In genomic region chr14:23728791-23729190, GRCh38 we compare ENCODE assay signal across 29 cellular contexts.
"Had no signal": no experiment of that assay in that cellular context is flagged by ENCODE, and none has a peak within 500 bp of the region (broad histone marks: within the 10 kb centered on the region; RNA-seq: fewer than 3 reads in every experiment).

No MANE protein-coding gene starts in this region.

- ATAC-seq: stimulated activated effector memory CD8-positive, alpha-beta T cell treated with anti-CD3 and anti-CD28 coated beads, Interleukin-12 subunit alpha, Interleukin-12 subunit beta, amount 100 ng/mL, for 72 hours; stimulated activated naive CD8-positive, alpha-beta T cell treated with anti-CD3 and anti-CD28 coated beads, Interleukin-15, amount 100 ng/mL, for 72 hours; stimulated activated naive CD8-positive, alpha-beta T cell treated with anti-CD3 and anti-CD28 coated beads, Interleukin-15, Interleukin-2, amounts not matched to agents 100 U/mL and 50 U/mL, for 24 hours; upper lobe of right lung had no signal

- H3K9me3 Mint-ChIP-seq: stimulated activated effector memory CD8-positive, alpha-beta T cell treated with anti-CD3 and anti-CD28 coated beads, Interleukin-12 subunit alpha, Interleukin-12 subunit beta, amount 100 ng/mL, for 72 hours; stimulated activated naive CD8-positive, alpha-beta T cell treated with anti-CD3 and anti-CD28 coated beads, Interleukin-15, amount 100 ng/mL, for 72 hours; stimulated activated naive CD8-positive, alpha-beta T cell treated with anti-CD3 and anti-CD28 coated beads, Interleukin-15, Interleukin-2, amounts not matched to agents 100 ng/mL and 50 ng/mL, for 24 hours had no signal

- H3K4me3 ChIP-seq: stomach, suprapubic skin, testis, thoracic aorta, thyroid gland, tibial artery, tibial nerve, transverse colon, upper lobe of left lung, upper lobe of right lung, uterus, vagina had no signal

- H3K4me1 ChIP-seq: stomach, suprapubic skin, testis, thyroid gland, tibial artery, tibial nerve, transverse colon, upper lobe of left lung, upper lobe of right lung, uterus, vagina had no signal

- H3K27ac ChIP-seq: stomach, suprapubic skin, testis, thoracic aorta, thyroid gland, tibial artery, tibial nerve, transverse colon, upper lobe of left lung, upper lobe of right lung, uterus, vagina had no signal

- H3K4me3 Mint-ChIP-seq: stimulated activated effector memory CD8-positive, alpha-beta T cell treated with anti-CD3 and anti-CD28 coated beads, Interleukin-12 subunit alpha, Interleukin-12 subunit beta, amount 100 ng/mL, for 72 hours; stimulated activated memory B cell treated with anti-CD40 and anti-IgM and Interleukin-4, amounts not matched to agents 10 μg/mL and 1 μg/mL and 100 μg/mL, for 72 hours; stimulated activated naive B cell treated with anti-CD40 and anti-IgM and Interleukin-4, amounts not matched to agents 10 μg/mL and 1 μg/mL and 100 μg/mL, for 72 hours; stimulated activated naive CD8-positive, alpha-beta T cell treated with anti-CD3 and anti-CD28 coated beads, Interleukin-15, amount 100 ng/mL, for 72 hours; stimulated activated naive CD8-positive, alpha-beta T cell treated with anti-CD3 and anti-CD28 coated beads, Interleukin-15, Interleukin-2, amounts not matched to agents 100 ng/mL and 50 ng/mL, for 24 hours; type B pancreatic cell had no signal

- H3K36me3 ChIP-seq: stomach, suprapubic skin, thoracic aorta, thyroid gland, tibial artery, tibial nerve, transverse colon, upper lobe of left lung, upper lobe of right lung, uterus, vagina had no signal

- H3K9me3 ChIP-seq: stomach, suprapubic skin, testis, thoracic aorta, thyroid gland, tibial artery, tibial nerve, transverse colon, upper lobe of left lung, upper lobe of right lung, uterus, vagina had no signal

- H3K27ac Mint-ChIP-seq: stimulated activated effector memory CD8-positive, alpha-beta T cell treated with anti-CD3 and anti-CD28 coated beads, Interleukin-12 subunit alpha, Interleukin-12 subunit beta, amount 100 ng/mL, for 72 hours; stimulated activated memory B cell treated with anti-CD40 and anti-IgM and Interleukin-4, amounts not matched to agents 10 μg/mL and 1 μg/mL and 100 μg/mL, for 72 hours; stimulated activated naive B cell treated with anti-CD40 and anti-IgM and Interleukin-4, amounts not matched to agents 10 μg/mL and 1 μg/mL and 100 μg/mL, for 72 hours; stimulated activated naive CD8-positive, alpha-beta T cell treated with anti-CD3 and anti-CD28 coated beads, Interleukin-15, Interleukin-2, amounts not matched to agents 100 ng/mL and 50 ng/mL, for 24 hours; type B pancreatic cell had no signal

- H3K27me3 ChIP-seq: stomach, suprapubic skin, testis, thyroid gland, tibial artery, tibial nerve, transverse colon, upper lobe of left lung, upper lobe of right lung, uterus, vagina had no signal

- DNase-seq: stimulated activated CD4-positive, alpha-beta T cell treated with anti-CD3 and anti-CD28 coated beads, Interleukin-2, amount 100 ng/mL, for 48 hours; stimulated activated CD4-positive, alpha-beta T cell treated with anti-CD3 and anti-CD28 coated beads, Interleukin-4, amount 100 ng/mL, for 1 hour; stimulated activated CD4-positive, alpha-beta T cell treated with anti-CD3 and anti-CD28 coated beads, Interleukin-4, amount 100 ng/mL, for 24 hours; stimulated activated CD4-positive, alpha-beta T cell treated with anti-CD3 and anti-CD28 coated beads, Interleukin-4, amount 100 ng/mL, for 4 hours; stimulated activated CD8-positive, alpha-beta memory T cell treated with anti-CD3 and anti-CD28 coated beads, Interleukin-4, amount 100 ng/mL, for 48 hours; stimulated activated naive B cell treated with anti-CD40 and anti-IgM and Interleukin-4, amounts not matched to agents 10 μg/mL and 1 μg/mL and 100 μg/mL, for 72 hours; stimulated activated naive CD4-positive, alpha-beta T cell; stimulated activated naive CD4-positive, alpha-beta T cell treated with Interleukin-2 at 50 U/mL for 16 hours; stimulated activated naive CD8-positive, alpha-beta T cell treated with anti-CD3 and anti-CD28 coated beads, Interleukin-15, amount 100 ng/mL, for 72 hours; stimulated activated naive CD8-positive, alpha-beta T cell treated with anti-CD3 and anti-CD28 coated beads, Interleukin-15, Interleukin-2, amounts not matched to agents 100 U/mL and 50 U/mL, for 24 hours; stomach; substantia nigra; testis; thyroid gland; tibial artery; transverse colon; trophoblast cell; upper lobe of left lung; upper lobe of right lung; uterus had no signal

- H3K27me3 Mint-ChIP-seq: stimulated activated naive CD8-positive, alpha-beta T cell treated with anti-CD3 and anti-CD28 coated beads, Interleukin-15, amount 100 ng/mL, for 72 hours; type B pancreatic cell had no signal

- FAIRE-seq: urothelium cell line had no signal

- H3K36me3 Mint-ChIP-seq: stimulated activated effector memory CD8-positive, alpha-beta T cell treated with anti-CD3 and anti-CD28 coated beads, Interleukin-12 subunit alpha, Interleukin-12 subunit beta, amount 100 ng/mL, for 72 hours; stimulated activated memory B cell treated with anti-CD40 and anti-IgM and Interleukin-4, amounts not matched to agents 10 μg/mL and 1 μg/mL and 100 μg/mL, for 72 hours; stimulated activated naive B cell treated with anti-CD40 and anti-IgM and Interleukin-4, amounts not matched to agents 10 μg/mL and 1 μg/mL and 100 μg/mL, for 72 hours; type B pancreatic cell had no signal

- H3K4me1 Mint-ChIP-seq: stimulated activated effector memory CD8-positive, alpha-beta T cell treated with anti-CD3 and anti-CD28 coated beads, Interleukin-12 subunit alpha, Interleukin-12 subunit beta, amount 100 ng/mL, for 72 hours; stimulated activated memory B cell treated with anti-CD40 and anti-IgM and Interleukin-4, amounts not matched to agents 10 μg/mL and 1 μg/mL and 100 μg/mL, for 72 hours; stimulated activated naive B cell treated with anti-CD40 and anti-IgM and Interleukin-4, amounts not matched to agents 10 μg/mL and 1 μg/mL and 100 μg/mL, for 72 hours; stimulated activated naive CD8-positive, alpha-beta T cell treated with anti-CD3 and anti-CD28 coated beads, Interleukin-15, amount 100 ng/mL, for 72 hours had no signal
